Comparison of ENCODE assay signal across 1 cellular context in genomic region chr2:201008000-201008829, GRCh38.
TF ChIP-seq lines count a peak whose summit lies in the region.

No MANE protein-coding gene starts in this region.

TF ChIP-seq in HepG2, 621 proteins besides CTCF, POLR2A, EP300 and RAD21 (continued from another document and continues in another):
- no peak for TF ChIP-seq PAX8 (CRISPR knock-in tag; IDR thresholded peaks at IDR 0.05; ENCODE audit: borderline replicate concordance)
- TF ChIP-seq ZBTB20 (CRISPR knock-in tag; IDR thresholded peaks at IDR 0.05; ENCODE audit: borderline replicate concordance, low read depth): 0 out of 2 replicates have a peak, but pooled peaks have one; percentile 30
- no peak for TF ChIP-seq ZNF720 (CRISPR knock-in tag; IDR thresholded peaks at IDR 0.05)
- peak; percentile 96 for TF ChIP-seq CEBPB (IDR thresholded peaks at IDR 0.05; ENCODE audit: borderline replicate concordance, low read depth, low read length)
- no peak for TF ChIP-seq ZNF574 (CRISPR knock-in tag; IDR thresholded peaks at IDR 0.05)
- no peak for TF ChIP-seq ZNF775 (CRISPR knock-in tag; IDR thresholded peaks at IDR 0.05; ENCODE audit: borderline replicate concordance)
- no peak for TF ChIP-seq ZC3H4 (CRISPR knock-in tag; IDR thresholded peaks at IDR 0.05; ENCODE audit: borderline replicate concordance)
- no peak for TF ChIP-seq GABPA (IDR thresholded peaks at IDR 0.05; ENCODE audit: low read depth, low read length)
- no peak for TF ChIP-seq GABPA (CRISPR knock-in tag; IDR thresholded peaks at IDR 0.05; ENCODE audit: low read depth)
- TF ChIP-seq ZBTB33 (CRISPR knock-in tag; IDR thresholded peaks at IDR 0.05): 0 out of 2 replicates have a peak, but pooled peaks have one; percentile 17
- TF ChIP-seq CAMTA2 (CRISPR knock-in tag; IDR thresholded peaks at IDR 0.05; ENCODE audit: borderline replicate concordance): no peak
- no peak; the same call in none of the 2 replicates for TF ChIP-seq TFAP4 (IDR thresholded peaks at IDR 0.05; ENCODE audit: borderline replicate concordance, low read depth)
- TF ChIP-seq EED (CRISPR knock-in tag; IDR thresholded peaks at IDR 0.05): no peak
- TF ChIP-seq ERF (CRISPR knock-in tag; IDR thresholded peaks at IDR 0.05): peak; percentile 12; the same call in 1 of the 2 replicates
- TF ChIP-seq ZMYM2 (CRISPR knock-in tag; IDR thresholded peaks at IDR 0.05): peak; percentile 99
- TF ChIP-seq TRIM22 (IDR thresholded peaks at IDR 0.05): no peak
- TF ChIP-seq ZBTB7A (CRISPR knock-in tag; IDR thresholded peaks at IDR 0.05): no peak
- TF ChIP-seq GABPB1 (CRISPR knock-in tag; IDR thresholded peaks at IDR 0.05): no peak; the same call in 1 of the 2 replicates
- TF ChIP-seq SALL1 (CRISPR knock-in tag; IDR thresholded peaks at IDR 0.05): peak; percentile 78; the same call in 1 of the 2 replicates
- TF ChIP-seq ATRX (CRISPR knock-in tag; IDR thresholded peaks at IDR 0.05; ENCODE audit: borderline replicate concordance): no peak
- TF ChIP-seq PCBP1 (IDR thresholded peaks at IDR 0.05; ENCODE audit: borderline replicate concordance, low read depth, low read length): no peak
- TF ChIP-seq MLLT10 (CRISPR knock-in tag; IDR thresholded peaks at IDR 0.05): no peak
- TF ChIP-seq ZHX1 (CRISPR knock-in tag; IDR thresholded peaks at IDR 0.05; ENCODE audit: low read depth): no peak; the same call in 1 of the 2 replicates
- TF ChIP-seq ZNF180 (CRISPR knock-in tag; IDR thresholded peaks at IDR 0.05; ENCODE audit: borderline replicate concordance, low read depth): no peak
- TF ChIP-seq HIC2 (CRISPR knock-in tag; IDR thresholded peaks at IDR 0.05; ENCODE audit: low read depth): no peak
- no peak; the same call in 1 of the 2 replicates for TF ChIP-seq ZNF430 (CRISPR knock-in tag; IDR thresholded peaks at IDR 0.05)
- no peak for TF ChIP-seq SALL2 (CRISPR knock-in tag; IDR thresholded peaks at IDR 0.05)
- TF ChIP-seq ARNT (IDR thresholded peaks at IDR 0.05): no peak
- no peak for TF ChIP-seq CENPBD1 (CRISPR knock-in tag; IDR thresholded peaks at IDR 0.05; ENCODE audit: borderline replicate concordance, low read depth)
- TF ChIP-seq TAF15 (IDR thresholded peaks at IDR 0.05; ENCODE audit: low read depth, low read length, poor library complexity, severe bottlenecking): no peak
- TF ChIP-seq SMC3 (IDR thresholded peaks at IDR 0.05; ENCODE audit: low read length): peak; percentile 32; the same call in 1 of the 2 replicates
- TF ChIP-seq JUND (CRISPR knock-in tag; IDR thresholded peaks at IDR 0.05): no peak
- TF ChIP-seq YY1 (IDR thresholded peaks at IDR 0.05; ENCODE audit: insufficient read depth, insufficient replicate concordance, low read depth, low read length): no peak
- no peak for TF ChIP-seq MAFF (IDR thresholded peaks at IDR 0.05; ENCODE audit: low read depth, low read length)
- TF ChIP-seq THAP8 (CRISPR knock-in tag; IDR thresholded peaks at IDR 0.05; ENCODE audit: borderline replicate concordance): no peak
- TF ChIP-seq BHLHE40 (IDR thresholded peaks at IDR 0.05; ENCODE audit: low read length): no peak
- TF ChIP-seq ZNF256 (CRISPR knock-in tag; conservative IDR thresholded peaks at IDR 0.05): no peak
- peak; percentile 43 for TF ChIP-seq ZNF24 (IDR thresholded peaks at IDR 0.05)
- peak; percentile 63; the same call in 1 of the 2 replicates for TF ChIP-seq AHDC1 (CRISPR knock-in tag; IDR thresholded peaks at IDR 0.05; ENCODE audit: borderline replicate concordance)
- no peak for TF ChIP-seq IRF1 (CRISPR knock-in tag; IDR thresholded peaks at IDR 0.05; ENCODE audit: low read depth)
- TF ChIP-seq ZIK1 (CRISPR knock-in tag; IDR thresholded peaks at IDR 0.05; ENCODE audit: borderline replicate concordance, low read depth): 0 out of 2 replicates have a peak, but pooled peaks have one; percentile 30
- TF ChIP-seq MXD1 (CRISPR knock-in tag; IDR thresholded peaks at IDR 0.05): no peak
- no peak for TF ChIP-seq NCOA5 (CRISPR knock-in tag; IDR thresholded peaks at IDR 0.05)
